ENCODE assay signal across 9 cellular contexts in genomic region chr3:46812237-46812791, GRCh38. TPM values are rescaled to one million over a fixed set of nuclear protein-coding genes. Genes with fewer than 3 reads are reported as not detected.
DNase-seq lines count a peak whose midpoint lies in the region; ATAC-seq and TF ChIP-seq lines count a peak whose summit lies in the region.
"Had no signal": no experiment of that assay in that cellular context is flagged by ENCODE, and none has a peak within 500 bp of the region (broad histone marks: within the 10 kb centered on the region; RNA-seq: fewer than 3 reads in every experiment).

No MANE protein-coding gene starts in this region.

- H3K9me3 Mint-ChIP-seq in endothelial cell (ENCODE audit: unreplicated experiment): no peaks in the 10 kb centered on the region

- TF ChIP-seq CTCF in endothelial cell (IDR thresholded peaks at IDR 0.05; ENCODE audit: unreplicated experiment): no peak

- no peak for TF ChIP-seq RAD21 in Ishikawa (IDR thresholded peaks at IDR 0.05; ENCODE audit: low read depth)

- peaks cover 6% of the 10 kb centered on the region for H3K36me3 Mint-ChIP-seq in endothelial cell (ENCODE audit: low read depth, unreplicated experiment)

- no peak for TF ChIP-seq EP300 in Ishikawa (IDR thresholded peaks at IDR 0.05; ENCODE audit: borderline replicate concordance)

- H3K4me3 Mint-ChIP-seq in endothelial cell (ENCODE audit: unreplicated experiment): peak overlapping the region; percentile 83

- peaks cover 13% of the 10 kb centered on the region for H3K27me3 Mint-ChIP-seq in endothelial cell (ENCODE audit: unreplicated experiment)

- H3K27ac Mint-ChIP-seq in endothelial cell (ENCODE audit: unreplicated experiment): peak overlapping the region; percentile 5

- peaks cover 25% of the 10 kb centered on the region for H3K4me1 Mint-ChIP-seq in endothelial cell (ENCODE audit: unreplicated experiment)

- DNase-seq in CD1c-positive myeloid dendritic cell (ENCODE audit: extremely low spot score) (peak; percentile 53), endothelial cell (ENCODE audit: low spot score) (peak; percentile 66), myocyte (ENCODE audit: low read depth) (peak; percentile 41), pons (ENCODE audit: low spot score) (no peak)
- peak; percentile 25 to 29 (median 29) for DNase-seq in activated CD8-positive, alpha-beta memory T cell treated with anti-CD3 and anti-CD28 coated beads for 48 hours (ENCODE audit: low read depth in 2 of 3, low spot score in 2 of 3)
- peak; percentile 39 to 54 for DNase-seq in stimulated activated CD8-positive, alpha-beta memory T cell treated with anti-CD3 and anti-CD28 coated beads, Interleukin-7, amount 100 ng/mL, for 48 hours (ENCODE audit: extremely low read depth in 1 of 2, low read depth in 1 of 2)

- ATAC-seq in HG02870 (IDR thresholded peaks at IDR 0.05; ENCODE audit: unreplicated experiment): no peak

TF ChIP-seq in Ishikawa, 13 proteins besides CTCF, POLR2A, EP300 and RAD21:
- TF ChIP-seq YY1 (IDR thresholded peaks at IDR 0.05; ENCODE audit: low read depth) (no peak), MAX (IDR thresholded peaks at IDR 0.05) (peak; percentile 89)

RNA-seq across cellular contexts. Expression of gene MYL3, which starts 50.9 kb away (rescaled TPM):
- not detected for total RNA-seq in endothelial cell (ENCODE audit: unreplicated experiment)
- total RNA-seq in myocyte: 4.5 and 7.8 TPM in 2 replicates
- 10.2 TPM for polyA plus RNA-seq in myocyte (2012)
- total RNA-seq: pulmonary artery endothelial cell had no signal
